In genomic region chrX:40169193-40170086, GRCh38 we compare ENCODE assay signal across 8 cellular contexts.
DNase-seq lines count a peak whose midpoint lies in the region; ATAC-seq, FAIRE-seq and TF ChIP-seq lines count a peak whose summit lies in the region.

No MANE protein-coding gene starts in this region.

- peaks cover 10% of the 10 kb centered on the region for H3K4me1 ChIP-seq in A549
- peaks cover 0 to 59% (median 42%) of the 10 kb centered on the region in 4 donors for H3K4me1 ChIP-seq in sigmoid colon

- intact Hi-C loops in sigmoid colon (cut with DNase I), result loop anchor here (2.0 to 10.0 kb wide), 3 partner anchors 71 to 295 kb away; no protein-coding TSS in a partner anchor

- TF ChIP-seq POLR2A in A549 (IDR thresholded peaks at IDR 0.05; ENCODE audit: low read length), result no peak
- TF ChIP-seq POLR2A in sigmoid colon (IDR thresholded peaks at IDR 0.05), result no peak

- 33% methylated on average over 36 of the region's 44 CpGs for WGBS in A549 (ENCODE audit: missing lambda C conversion rate)
- 31 to 36% methylated on average over 44 of the region's 44 CpGs for WGBS in sigmoid colon, 2 donors

- peak; percentile 72 to 73 for TF ChIP-seq RAD21 in A549 (conservative IDR thresholded peaks at IDR 0.05 in 1 of 2, IDR thresholded peaks at IDR 0.05 in 1 of 2)

- DNase-seq in A549 (ENCODE audit: low read depth in 1 of 2, low spot score in 1 of 2) (peak; percentile 73 to 81), OCI-M1 (lab: John Stamatoyannopoulos, UW) (peak; percentile 76), activated T-cell treated with anti-CD3 and anti-CD28 coated beads for 48 hours (ENCODE audit: low read depth) (peak; percentile 67), fibroblast of pulmonary artery (ENCODE audit: low read depth) (peak; percentile 84), sigmoid colon (peak; percentile 82), C1 segment of cervical spinal cord (lab: John Stamatoyannopoulos, UW) (no peak)

- CTCF ChIA-PET in A549 (lab: Yijun Ruan, JAX), result interaction anchor here (0.6 to 1.8 kb wide), 9 partner anchors 12 to 1117 kb away, joined by 3 to 5 read pairs (median 3); no protein-coding TSS in a partner anchor

- ATAC-seq in A549 (peak; percentile 88 to 94), GM18858 (IDR thresholded peaks at IDR 0.05; ENCODE audit: unreplicated experiment) (peak; percentile 35), HG03565 (IDR thresholded peaks at IDR 0.05; ENCODE audit: unreplicated experiment) (peak; percentile 35)

- POLR2A ChIA-PET in A549 (lab: Yijun Ruan, JAX), result no interaction called here

- no peaks in the 10 kb centered on the region for H3K9me3 ChIP-seq in A549
- H3K9me3 ChIP-seq in sigmoid colon, result no peaks in the 10 kb centered on the region

- no peak for TF ChIP-seq EP300 in A549 (IDR thresholded peaks at IDR 0.05)
- TF ChIP-seq EP300 in sigmoid colon (IDR thresholded peaks at IDR 0.05), result no peak

- FAIRE-seq in A549 (lab: Jason Lieb, UNC), result no peak

- TF ChIP-seq CTCF in A549 (IDR thresholded peaks at IDR 0.05) (peak; percentile 52), fibroblast of pulmonary artery (IDR thresholded peaks at IDR 0.05; ENCODE audit: low read length, missing control alignments) (peak; percentile 48), sigmoid colon (IDR thresholded peaks at IDR 0.05) (peak in 3 of 4 experiments; percentile 24 to 31 (median 30))

- no peaks in the 10 kb centered on the region for H3K36me3 ChIP-seq in sigmoid colon

- peak overlapping the region; percentile 74 for H3K4me2 ChIP-seq in A549

- H3K27me3 ChIP-seq in sigmoid colon, result peaks cover 0 to 9% (median 0%) of the 10 kb centered on the region in 3 donors

- H3K4me3 ChIP-seq in A549 (0 out of 3 replicates have a peak overlapping the region, but pooled peaks have one; percentile 14), fibroblast of pulmonary artery (replicated peaks; ENCODE audit: low read depth, low read length) (no peak overlapping the region), sigmoid colon (peak overlapping the region in 1 of 4 donors; percentile 13)

- peak overlapping the region; percentile 19 to 86; a peak in 3 of 6 replicates for H3K27ac ChIP-seq in A549
- peak overlapping the region; percentile 6 to 97 (median 91) for H3K27ac ChIP-seq in sigmoid colon

TF ChIP-seq in A549, 52 proteins besides CTCF, POLR2A, EP300 and RAD21:
- TF ChIP-seq KDM5A (IDR thresholded peaks at IDR 0.05) (no peak), CEBPB (IDR thresholded peaks at IDR 0.05) (no peak), FOSL2 (IDR thresholded peaks at IDR 0.05) (no peak), FOSL2 (CRISPR knock-in tag; IDR thresholded peaks at IDR 0.05) (0 out of 2 replicates have a peak, but pooled peaks have one; percentile 12), GATA3 (IDR thresholded peaks at IDR 0.05; ENCODE audit: borderline replicate concordance) (no peak), SMC3 (IDR thresholded peaks at IDR 0.05) (peak; percentile 64)
- TF ChIP-seq, protein P1, sequence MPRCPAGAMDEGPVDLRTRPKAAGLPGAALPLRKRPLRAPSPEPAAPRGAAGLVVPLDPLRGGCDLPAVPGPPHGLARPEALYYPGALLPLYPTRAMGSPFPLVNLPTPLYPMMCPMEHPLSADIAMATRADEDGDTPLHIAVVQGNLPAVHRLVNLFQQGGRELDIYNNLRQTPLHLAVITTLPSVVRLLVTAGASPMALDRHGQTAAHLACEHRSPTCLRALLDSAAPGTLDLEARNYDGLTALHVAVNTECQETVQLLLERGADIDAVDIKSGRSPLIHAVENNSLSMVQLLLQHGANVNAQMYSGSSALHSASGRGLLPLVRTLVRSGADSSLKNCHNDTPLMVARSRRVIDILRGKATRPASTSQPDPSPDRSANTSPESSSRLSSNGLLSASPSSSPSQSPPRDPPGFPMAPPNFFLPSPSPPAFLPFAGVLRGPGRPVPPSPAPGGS (IDR thresholded peaks at IDR 0.05), result no peak

Comparison
In these comparisons a context has a peak if more than half of its experiments do, and no peak if none do; other contexts are left out.
1. ATAC-seq: peak in every context shown above with its lines; median percentile 91 in A549; 35 in GM18858; 35 in HG03565.
2. DNase-seq: peak in A549 (2 of 2), OCI-M1 (single experiment), activated T-cell treated with anti-CD3 and anti-CD28 coated beads for 48 hours (single experiment), fibroblast of pulmonary artery (single experiment) and sigmoid colon (single experiment); none in C1 segment of cervical spinal cord (0 of 14).
3. Peak in every context shown above with its lines, with median percentiles within 50 percentile points of each other: CTCF ChIP-seq.